1 cellular context compared by ENCODE assay signal in genomic region chr17:57953219-57953618, GRCh38.
A peak's percentile ranks its signal among the peaks of the same experiment; 100 is the strongest.
TF ChIP-seq lines count a peak whose summit lies in the region.

No MANE protein-coding gene starts in this region.

TF ChIP-seq in HepG2, 621 proteins besides CTCF, POLR2A, EP300 and RAD21 (continued from another document and continues in another):
- TF ChIP-seq STAT6 (CRISPR knock-in tag; IDR thresholded peaks at IDR 0.05; ENCODE audit: borderline replicate concordance) (no peak), HNF4A (CRISPR knock-in tag; IDR thresholded peaks at IDR 0.05) (peak; percentile 90), NFKB2 (CRISPR knock-in tag; IDR thresholded peaks at IDR 0.05; ENCODE audit: borderline replicate concordance) (no peak), ZNF644 (CRISPR knock-in tag; IDR thresholded peaks at IDR 0.05; ENCODE audit: low read depth) (peak; percentile 60; the same call in 1 of the 2 replicates), PCBP1 (IDR thresholded peaks at IDR 0.05; ENCODE audit: borderline replicate concordance, low read depth, low read length) (no peak), FOXA3 (CRISPR knock-in tag; IDR thresholded peaks at IDR 0.05) (peak; percentile 21; the same call in 1 of the 2 replicates), ZNF225 (CRISPR knock-in tag; IDR thresholded peaks at IDR 0.05) (no peak), ZIK1 (CRISPR knock-in tag; IDR thresholded peaks at IDR 0.05; ENCODE audit: borderline replicate concordance, low read depth) (no peak), NCOR1 (IDR thresholded peaks at IDR 0.05; ENCODE audit: borderline replicate concordance, low read length) (peak; percentile 80; the same call in 1 of the 2 replicates), ZSCAN12 (CRISPR knock-in tag; IDR thresholded peaks at IDR 0.05) (no peak), ZNF557 (CRISPR knock-in tag; IDR thresholded peaks at IDR 0.05) (no peak), SIN3B (IDR thresholded peaks at IDR 0.05; ENCODE audit: low read length) (no peak), HMGA1 (CRISPR knock-in tag; conservative IDR thresholded peaks at IDR 0.05) (no peak), ZNF230 (CRISPR knock-in tag; IDR thresholded peaks at IDR 0.05) (no peak), TFE3 (CRISPR knock-in tag; IDR thresholded peaks at IDR 0.05) (peak; percentile 46; the same call in 1 of the 2 replicates), SRF (IDR thresholded peaks at IDR 0.05; ENCODE audit: low read depth, low read length) (no peak), ZNF597 (CRISPR knock-in tag; IDR thresholded peaks at IDR 0.05) (no peak), CBX2 (IDR thresholded peaks at IDR 0.05; ENCODE audit: low read depth, low read length) (no peak), CBX2 (CRISPR knock-in tag; IDR thresholded peaks at IDR 0.05; ENCODE audit: low read depth) (no peak), TP53 (CRISPR knock-in tag; conservative IDR thresholded peaks at IDR 0.05) (no peak), ZNF800 (CRISPR knock-in tag; IDR thresholded peaks at IDR 0.05) (no peak), HNF4G (IDR thresholded peaks at IDR 0.05; ENCODE audit: borderline replicate concordance, low read depth, low read length) (peak; percentile 68), HNF4G (CRISPR knock-in tag; IDR thresholded peaks at IDR 0.05; ENCODE audit: borderline replicate concordance, low read depth) (no peak), RFXAP (CRISPR knock-in tag; IDR thresholded peaks at IDR 0.05; ENCODE audit: borderline replicate concordance) (no peak), SP1 (IDR thresholded peaks at IDR 0.05) (no peak), SP1 (CRISPR knock-in tag; IDR thresholded peaks at IDR 0.05) (no peak), TERF1 (CRISPR knock-in tag; IDR thresholded peaks at IDR 0.05) (no peak), ZNF713 (CRISPR knock-in tag; IDR thresholded peaks at IDR 0.05) (no peak), ZNF430 (CRISPR knock-in tag; IDR thresholded peaks at IDR 0.05) (no peak), ZZZ3 (CRISPR knock-in tag; IDR thresholded peaks at IDR 0.05; ENCODE audit: borderline replicate concordance) (peak; percentile 66; the same call in 1 of the 2 replicates), PRDM4 (CRISPR knock-in tag; IDR thresholded peaks at IDR 0.05; ENCODE audit: borderline replicate concordance) (no peak), HDAC1 (CRISPR knock-in tag; IDR thresholded peaks at IDR 0.05) (no peak), IRF2 (CRISPR knock-in tag; IDR thresholded peaks at IDR 0.05) (0 out of 2 replicates have a peak, but pooled peaks have one; percentile 17), ZHX1 (CRISPR knock-in tag; IDR thresholded peaks at IDR 0.05; ENCODE audit: low read depth) (no peak), NFE2L1 (CRISPR knock-in tag; IDR thresholded peaks at IDR 0.05; ENCODE audit: borderline replicate concordance) (no peak), NFYC (CRISPR knock-in tag; IDR thresholded peaks at IDR 0.05) (no peak), MAF1 (CRISPR knock-in tag; IDR thresholded peaks at IDR 0.05; ENCODE audit: borderline replicate concordance) (no peak), SRSF9 (IDR thresholded peaks at IDR 0.05; ENCODE audit: borderline replicate concordance, insufficient read depth, low read depth, low read length, poor library complexity, severe bottlenecking) (no peak), PATZ1 (CRISPR knock-in tag; IDR thresholded peaks at IDR 0.05) (peak; percentile 39; the same call in 1 of the 2 replicates), LCORL (IDR thresholded peaks at IDR 0.05) (0 out of 2 replicates have a peak, but pooled peaks have one; percentile 16), LCORL (CRISPR knock-in tag; IDR thresholded peaks at IDR 0.05) (peak; percentile 80), ARID2 (CRISPR knock-in tag; IDR thresholded peaks at IDR 0.05; ENCODE audit: borderline replicate concordance) (no peak), GTF3A (CRISPR knock-in tag; conservative IDR thresholded peaks at IDR 0.05) (peak; percentile 20; the same call in 1 of the 2 replicates), NR2F1 (CRISPR knock-in tag; IDR thresholded peaks at IDR 0.05) (peak; percentile 79 to 80; a peak in 3 of 4 replicates), ZNF383 (CRISPR knock-in tag; IDR thresholded peaks at IDR 0.05; ENCODE audit: borderline replicate concordance) (no peak), SMYD3 (CRISPR knock-in tag; IDR thresholded peaks at IDR 0.05) (no peak), ZNF709 (CRISPR knock-in tag; IDR thresholded peaks at IDR 0.05) (no peak), GPBP1L1 (CRISPR knock-in tag; IDR thresholded peaks at IDR 0.05) (no peak)
